In genomic region chr2:36688291-36688690, GRCh38 we compare ENCODE assay signal across 2 cellular contexts. TPM values are rescaled to one million over a fixed set of nuclear protein-coding genes. Genes with fewer than 3 reads are reported as not detected.
"Had no signal": no experiment of that assay in that cellular context is flagged by ENCODE, and none has a peak within 500 bp of the region (broad histone marks: within the 10 kb centered on the region; RNA-seq: fewer than 3 reads in every experiment).

No MANE protein-coding gene starts in this region.

RNA-seq across cellular contexts. Expression of gene VIT, which starts 8.2 kb away (rescaled TPM):
- total RNA-seq: G401, GM12878 had no signal
